In the genomic region with DNA sequence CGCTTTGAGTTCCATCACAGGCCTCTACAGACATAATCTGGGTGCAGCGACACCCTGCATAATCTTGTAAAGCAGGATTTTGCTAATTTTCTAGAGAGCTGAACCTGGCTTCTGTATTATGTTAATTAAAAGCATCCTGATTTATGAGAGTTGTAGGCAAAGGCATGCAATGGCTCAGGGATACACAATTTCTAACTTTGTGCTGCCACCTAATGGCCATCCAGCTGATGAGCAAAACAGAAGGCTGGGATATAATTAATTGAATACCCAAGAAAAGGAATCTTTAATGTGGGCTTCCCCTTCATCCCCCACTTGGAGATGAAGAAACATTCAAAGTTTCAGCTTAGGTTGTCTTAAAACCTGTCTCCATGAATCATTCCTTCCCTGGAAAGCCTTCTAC, we compare ENCODE assay signal across 8 cellular contexts.
DNase-seq lines count a peak whose midpoint lies in the region; ATAC-seq and TF ChIP-seq lines count a peak whose summit lies in the region.

No MANE protein-coding gene starts in this region.

- H3K36me3 ChIP-seq in kidney epithelial cell (ENCODE audit: control insufficient read depth, insufficient read depth, low read length), result no peaks in the 10 kb centered on the region

- no peak overlapping the region for H3K4me3 ChIP-seq in kidney epithelial cell (ENCODE audit: low read depth, low read length)

- H3K27me3 ChIP-seq in kidney epithelial cell (ENCODE audit: control insufficient read depth, insufficient read depth, low read length), result peaks cover 2% of the 10 kb centered on the region

- peak; percentile 3 for DNase-seq in NCI-H748 (lab: John Stamatoyannopoulos, UW; ENCODE audit: unreplicated experiment)
- no peak for DNase-seq in NCI-H748 treated with DMSO at 0.1 percent for 48 hours (lab: John Stamatoyannopoulos, UW)
- peak; percentile 22 for DNase-seq in HT1080 (ENCODE audit: low read depth)
- DNase-seq in amniotic epithelial cell (ENCODE audit: low read depth), result peak; percentile 7
- no peak for DNase-seq in kidney epithelial cell (ENCODE audit: low read depth)
- no peak for DNase-seq in UCSD-AML1 (lab: John Stamatoyannopoulos, UW; ENCODE audit: unreplicated experiment)
- DNase-seq in GM19238 (ENCODE audit: insufficient read length, low spot score), result no peak

- no peak for ATAC-seq in HG02870 (IDR thresholded peaks at IDR 0.05; ENCODE audit: unreplicated experiment)

- peak; percentile 53 for TF ChIP-seq CTCF in kidney epithelial cell (IDR thresholded peaks at IDR 0.05; ENCODE audit: insufficient read depth, low read length, poor library complexity, severe bottlenecking)

Comparison
In these comparisons a context has a peak if more than half of its experiments do, and no peak if none do; other contexts are left out.
1. DNase-seq: peak in NCI-H748 (single experiment), HT1080 (single experiment) and amniotic epithelial cell (single experiment); none in NCI-H748 treated with DMSO at 0.1 percent for 48 hours (single experiment), kidney epithelial cell (single experiment), UCSD-AML1 (single experiment) and GM19238 (single experiment).